ENCODE assay signal across 19 cellular contexts in the genomic region with DNA sequence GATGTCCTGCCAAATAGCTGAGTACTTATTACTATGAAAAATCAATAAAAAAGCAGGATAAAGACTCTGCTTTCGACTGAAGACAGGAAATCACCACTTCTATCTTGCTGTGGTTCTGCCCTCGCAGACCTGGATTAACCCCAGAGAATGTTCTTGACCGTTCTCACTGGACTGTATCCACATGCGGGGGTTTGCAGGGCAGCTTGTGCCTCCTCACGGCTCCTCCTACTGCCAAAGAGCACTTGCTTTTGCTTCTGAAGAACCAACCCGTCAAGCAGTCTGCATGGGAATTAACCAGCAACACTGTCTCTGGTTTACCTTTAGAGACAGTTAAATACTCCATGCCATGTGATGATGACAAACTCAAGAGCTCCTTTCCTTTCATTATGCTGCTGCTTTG.
"Had no signal": no experiment of that assay in that cellular context is flagged by ENCODE, and none has a peak within 500 bp of the region (broad histone marks: within the 10 kb centered on the region; RNA-seq: fewer than 3 reads in every experiment).

No MANE protein-coding gene starts in this region.

- ATAC-seq: foreskin keratinocyte; gastroesophageal sphincter; heart right ventricle; left colon; mucosa of descending colon; natural killer cell treated with Interleukin-12 subunit alpha and Interleukin-12 subunit beta and Interleukin-15 and Interleukin-18, amount 100 ng/mL, for 72 hours; stimulated activated effector memory CD8-positive, alpha-beta T cell treated with anti-CD3 and anti-CD28 coated beads, Interleukin-12 subunit alpha, Interleukin-12 subunit beta, amount 100 ng/mL, for 72 hours had no signal

- DNase-seq: colonic mucosa; effector CD8-positive, alpha-beta T cell; endodermal cell; foreskin keratinocyte; glutamatergic neuron; heart right ventricle; hippocampal formation; left colon; mucosa of descending colon; naive B cell; pancreas; sigmoid colon; stimulated activated CD4-positive, alpha-beta T cell treated with anti-CD3 and anti-CD28 coated beads, Interleukin-2, amount 100 ng/mL, for 24 hours; stimulated activated CD4-positive, alpha-beta T cell treated with anti-CD3 and anti-CD28 coated beads, Interleukin-4, amount 100 ng/mL, for 24 hours; tibial artery; upper lobe of left lung had no signal
